ENCODE assay signal across 2 cellular contexts in the genomic region with DNA sequence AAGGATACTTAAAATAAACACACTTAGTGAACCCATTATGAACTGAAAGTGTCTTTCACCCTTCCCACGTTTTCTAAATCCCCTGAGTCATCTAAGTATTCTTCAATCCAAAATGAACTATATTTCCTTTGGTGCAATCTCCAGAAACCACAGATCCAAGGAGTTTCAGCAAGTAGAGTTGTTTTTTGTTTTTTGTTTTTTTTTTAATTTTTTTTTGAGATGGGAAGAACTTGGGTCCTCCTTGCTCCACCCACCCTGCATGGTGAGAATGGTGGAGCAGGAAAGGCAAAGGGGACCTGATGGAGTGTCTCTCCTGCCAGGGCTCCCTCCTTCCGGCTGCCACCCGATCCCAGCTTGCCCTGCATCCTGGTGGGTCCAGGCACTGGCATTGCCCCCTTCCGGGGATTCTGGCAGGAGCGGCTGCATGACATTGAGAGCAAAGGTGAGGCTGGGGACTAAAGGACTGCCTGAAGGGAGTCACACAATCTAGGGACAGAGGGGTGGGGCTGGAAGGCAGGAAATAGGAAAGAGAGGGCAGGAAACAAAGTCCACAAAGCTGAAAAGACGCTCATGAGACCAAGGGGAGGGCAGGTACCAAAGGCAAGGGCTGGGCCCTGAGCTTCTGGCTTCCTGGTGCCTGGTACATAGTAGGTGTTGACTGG.
TF ChIP-seq lines count a peak whose summit lies in the region.

No MANE protein-coding gene starts in this region.

TF ChIP-seq in A549, 52 proteins besides CTCF, POLR2A, EP300 and RAD21:
- TF ChIP-seq ZSCAN20 (CRISPR knock-in tag; IDR thresholded peaks at IDR 0.05) = no peak
- no peak for TF ChIP-seq ZFP36 (IDR thresholded peaks at IDR 0.05; ENCODE audit: borderline replicate concordance, partially characterized antibody)
- no peak for TF ChIP-seq HOXA7 (CRISPR knock-in tag; IDR thresholded peaks at IDR 0.05)
- TF ChIP-seq, protein P1, sequence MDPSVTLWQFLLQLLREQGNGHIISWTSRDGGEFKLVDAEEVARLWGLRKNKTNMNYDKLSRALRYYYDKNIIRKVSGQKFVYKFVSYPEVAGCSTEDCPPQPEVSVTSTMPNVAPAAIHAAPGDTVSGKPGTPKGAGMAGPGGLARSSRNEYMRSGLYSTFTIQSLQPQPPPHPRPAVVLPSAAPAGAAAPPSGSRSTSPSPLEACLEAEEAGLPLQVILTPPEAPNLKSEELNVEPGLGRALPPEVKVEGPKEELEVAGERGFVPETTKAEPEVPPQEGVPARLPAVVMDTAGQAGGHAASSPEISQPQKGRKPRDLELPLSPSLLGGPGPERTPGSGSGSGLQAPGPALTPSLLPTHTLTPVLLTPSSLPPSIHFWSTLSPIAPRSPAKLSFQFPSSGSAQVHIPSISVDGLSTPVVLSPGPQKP (IDR thresholded peaks at IDR 0.05; ENCODE audit: low read depth, low read length) = no peak
- TF ChIP-seq RARB (CRISPR knock-in tag; IDR thresholded peaks at IDR 0.05) = no peak
- no peak for TF ChIP-seq FOXS1 (CRISPR knock-in tag; IDR thresholded peaks at IDR 0.05)
- no peak for TF ChIP-seq MAZ (IDR thresholded peaks at IDR 0.05; ENCODE audit: borderline replicate concordance, low read depth, low read length)
- TF ChIP-seq TFCP2L1 (CRISPR knock-in tag; IDR thresholded peaks at IDR 0.05) = no peak
- TF ChIP-seq HDAC2 (IDR thresholded peaks at IDR 0.05) = no peak
- TF ChIP-seq, protein P2, sequence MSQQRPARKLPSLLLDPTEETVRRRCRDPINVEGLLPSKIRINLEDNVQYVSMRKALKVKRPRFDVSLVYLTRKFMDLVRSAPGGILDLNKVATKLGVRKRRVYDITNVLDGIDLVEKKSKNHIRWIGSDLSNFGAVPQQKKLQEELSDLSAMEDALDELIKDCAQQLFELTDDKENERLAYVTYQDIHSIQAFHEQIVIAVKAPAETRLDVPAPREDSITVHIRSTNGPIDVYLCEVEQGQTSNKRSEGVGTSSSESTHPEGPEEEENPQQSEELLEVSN (IDR thresholded peaks at IDR 0.05; ENCODE audit: borderline replicate concordance, low read depth) = no peak
- no peak for TF ChIP-seq MAFK (IDR thresholded peaks at IDR 0.05; ENCODE audit: partially characterized antibody)
- TF ChIP-seq, protein P3, sequence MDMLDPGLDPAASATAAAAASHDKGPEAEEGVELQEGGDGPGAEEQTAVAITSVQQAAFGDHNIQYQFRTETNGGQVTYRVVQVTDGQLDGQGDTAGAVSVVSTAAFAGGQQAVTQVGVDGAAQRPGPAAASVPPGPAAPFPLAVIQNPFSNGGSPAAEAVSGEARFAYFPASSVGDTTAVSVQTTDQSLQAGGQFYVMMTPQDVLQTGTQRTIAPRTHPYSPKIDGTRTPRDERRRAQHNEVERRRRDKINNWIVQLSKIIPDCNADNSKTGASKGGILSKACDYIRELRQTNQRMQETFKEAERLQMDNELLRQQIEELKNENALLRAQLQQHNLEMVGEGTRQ (IDR thresholded peaks at IDR 0.05) = no peak
- TF ChIP-seq CHD2 (IDR thresholded peaks at IDR 0.05; ENCODE audit: low read length, partially characterized antibody) = no peak
- TF ChIP-seq KDM5A (IDR thresholded peaks at IDR 0.05) = no peak
- TF ChIP-seq ZNF302 (CRISPR knock-in tag; IDR thresholded peaks at IDR 0.05) = no peak
- TF ChIP-seq POLR2AphosphoS2 (conservative IDR thresholded peaks at IDR 0.05; ENCODE audit: low read length) = no peak
- no peak for TF ChIP-seq RNF2 (IDR thresholded peaks at IDR 0.05; ENCODE audit: borderline replicate concordance, low read depth)
- TF ChIP-seq RFX5 (IDR thresholded peaks at IDR 0.05) = no peak
TF ChIP-seq in A549: peak in this region for 0.

TF ChIP-seq in HepG2, 621 proteins besides CTCF, POLR2A, EP300 and RAD21 (continues in another document):
- TF ChIP-seq KDM5B (CRISPR knock-in tag; IDR thresholded peaks at IDR 0.05; ENCODE audit: borderline replicate concordance) (peak; percentile 29; the same call in 1 of the 2 replicates), DNMT1 (CRISPR knock-in tag; IDR thresholded peaks at IDR 0.05) (no peak), SALL1 (CRISPR knock-in tag; IDR thresholded peaks at IDR 0.05) (peak; percentile 39; the same call in 1 of the 2 replicates), ZBTB7B (CRISPR knock-in tag; IDR thresholded peaks at IDR 0.05) (no peak), ZNF24 (IDR thresholded peaks at IDR 0.05) (no peak), JUNB (CRISPR knock-in tag; IDR thresholded peaks at IDR 0.05; ENCODE audit: borderline replicate concordance) (no peak), KAT8 (CRISPR knock-in tag; IDR thresholded peaks at IDR 0.05) (peak; percentile 61), TAF1 (CRISPR knock-in tag; IDR thresholded peaks at IDR 0.05) (peak; percentile 18; the same call in 1 of the 2 replicates), CENPX (CRISPR knock-in tag; IDR thresholded peaks at IDR 0.05) (no peak), MAZ (IDR thresholded peaks at IDR 0.05; ENCODE audit: borderline replicate concordance, low read depth, low read length) (no peak), MAZ (CRISPR knock-in tag; IDR thresholded peaks at IDR 0.05; ENCODE audit: low read depth) (no peak), IRX3 (CRISPR knock-in tag; IDR thresholded peaks at IDR 0.05; ENCODE audit: borderline replicate concordance, low read depth) (no peak), NBN (conservative IDR thresholded peaks at IDR 0.05) (no peak), ZNF138 (CRISPR knock-in tag; IDR thresholded peaks at IDR 0.05; ENCODE audit: low read depth) (no peak), SRSF4 (IDR thresholded peaks at IDR 0.05; ENCODE audit: low read depth, low read length, poor library complexity, severe bottlenecking) (no peak), TAF15 (IDR thresholded peaks at IDR 0.05; ENCODE audit: low read depth, low read length, poor library complexity, severe bottlenecking) (no peak), SKI (IDR thresholded peaks at IDR 0.05; ENCODE audit: partially characterized antibody) (no peak), ZNF839 (CRISPR knock-in tag; IDR thresholded peaks at IDR 0.05; ENCODE audit: borderline replicate concordance) (no peak), SMC3 (IDR thresholded peaks at IDR 0.05; ENCODE audit: low read length) (no peak)
- TF ChIP-seq, protein P4, sequence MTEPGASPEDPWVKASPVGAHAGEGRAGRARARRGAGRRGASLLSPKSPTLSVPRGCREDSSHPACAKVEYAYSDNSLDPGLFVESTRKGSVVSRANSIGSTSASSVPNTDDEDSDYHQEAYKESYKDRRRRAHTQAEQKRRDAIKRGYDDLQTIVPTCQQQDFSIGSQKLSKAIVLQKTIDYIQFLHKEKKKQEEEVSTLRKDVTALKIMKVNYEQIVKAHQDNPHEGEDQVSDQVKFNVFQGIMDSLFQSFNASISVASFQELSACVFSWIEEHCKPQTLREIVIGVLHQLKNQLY (CRISPR knock-in tag; IDR thresholded peaks at IDR 0.05) = no peak
- TF ChIP-seq, protein P5, sequence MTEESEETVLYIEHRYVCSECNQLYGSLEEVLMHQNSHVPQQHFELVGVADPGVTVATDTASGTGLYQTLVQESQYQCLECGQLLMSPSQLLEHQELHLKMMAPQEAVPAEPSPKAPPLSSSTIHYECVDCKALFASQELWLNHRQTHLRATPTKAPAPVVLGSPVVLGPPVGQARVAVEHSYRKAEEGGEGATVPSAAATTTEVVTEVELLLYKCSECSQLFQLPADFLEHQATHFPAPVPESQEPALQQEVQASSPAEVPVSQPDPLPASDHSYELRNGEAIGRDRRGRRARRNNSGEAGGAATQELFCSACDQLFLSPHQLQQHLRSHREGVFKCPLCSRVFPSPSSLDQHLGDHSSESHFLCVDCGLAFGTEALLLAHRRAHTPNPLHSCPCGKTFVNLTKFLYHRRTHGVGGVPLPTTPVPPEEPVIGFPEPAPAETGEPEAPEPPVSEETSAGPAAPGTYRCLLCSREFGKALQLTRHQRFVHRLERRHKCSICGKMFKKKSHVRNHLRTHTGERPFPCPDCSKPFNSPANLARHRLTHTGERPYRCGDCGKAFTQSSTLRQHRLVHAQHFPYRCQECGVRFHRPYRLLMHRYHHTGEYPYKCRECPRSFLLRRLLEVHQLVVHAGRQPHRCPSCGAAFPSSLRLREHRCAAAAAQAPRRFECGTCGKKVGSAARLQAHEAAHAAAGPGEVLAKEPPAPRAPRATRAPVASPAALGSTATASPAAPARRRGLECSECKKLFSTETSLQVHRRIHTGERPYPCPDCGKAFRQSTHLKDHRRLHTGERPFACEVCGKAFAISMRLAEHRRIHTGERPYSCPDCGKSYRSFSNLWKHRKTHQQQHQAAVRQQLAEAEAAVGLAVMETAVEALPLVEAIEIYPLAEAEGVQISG (CRISPR knock-in tag; IDR thresholded peaks at IDR 0.05) = peak; percentile 56
- TF ChIP-seq, protein P6, sequence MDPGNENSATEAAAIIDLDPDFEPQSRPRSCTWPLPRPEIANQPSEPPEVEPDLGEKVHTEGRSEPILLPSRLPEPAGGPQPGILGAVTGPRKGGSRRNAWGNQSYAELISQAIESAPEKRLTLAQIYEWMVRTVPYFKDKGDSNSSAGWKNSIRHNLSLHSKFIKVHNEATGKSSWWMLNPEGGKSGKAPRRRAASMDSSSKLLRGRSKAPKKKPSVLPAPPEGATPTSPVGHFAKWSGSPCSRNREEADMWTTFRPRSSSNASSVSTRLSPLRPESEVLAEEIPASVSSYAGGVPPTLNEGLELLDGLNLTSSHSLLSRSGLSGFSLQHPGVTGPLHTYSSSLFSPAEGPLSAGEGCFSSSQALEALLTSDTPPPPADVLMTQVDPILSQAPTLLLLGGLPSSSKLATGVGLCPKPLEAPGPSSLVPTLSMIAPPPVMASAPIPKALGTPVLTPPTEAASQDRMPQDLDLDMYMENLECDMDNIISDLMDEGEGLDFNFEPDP (CRISPR knock-in tag; conservative IDR thresholded peaks at IDR 0.05) = no peak
- TF ChIP-seq, protein P7, sequence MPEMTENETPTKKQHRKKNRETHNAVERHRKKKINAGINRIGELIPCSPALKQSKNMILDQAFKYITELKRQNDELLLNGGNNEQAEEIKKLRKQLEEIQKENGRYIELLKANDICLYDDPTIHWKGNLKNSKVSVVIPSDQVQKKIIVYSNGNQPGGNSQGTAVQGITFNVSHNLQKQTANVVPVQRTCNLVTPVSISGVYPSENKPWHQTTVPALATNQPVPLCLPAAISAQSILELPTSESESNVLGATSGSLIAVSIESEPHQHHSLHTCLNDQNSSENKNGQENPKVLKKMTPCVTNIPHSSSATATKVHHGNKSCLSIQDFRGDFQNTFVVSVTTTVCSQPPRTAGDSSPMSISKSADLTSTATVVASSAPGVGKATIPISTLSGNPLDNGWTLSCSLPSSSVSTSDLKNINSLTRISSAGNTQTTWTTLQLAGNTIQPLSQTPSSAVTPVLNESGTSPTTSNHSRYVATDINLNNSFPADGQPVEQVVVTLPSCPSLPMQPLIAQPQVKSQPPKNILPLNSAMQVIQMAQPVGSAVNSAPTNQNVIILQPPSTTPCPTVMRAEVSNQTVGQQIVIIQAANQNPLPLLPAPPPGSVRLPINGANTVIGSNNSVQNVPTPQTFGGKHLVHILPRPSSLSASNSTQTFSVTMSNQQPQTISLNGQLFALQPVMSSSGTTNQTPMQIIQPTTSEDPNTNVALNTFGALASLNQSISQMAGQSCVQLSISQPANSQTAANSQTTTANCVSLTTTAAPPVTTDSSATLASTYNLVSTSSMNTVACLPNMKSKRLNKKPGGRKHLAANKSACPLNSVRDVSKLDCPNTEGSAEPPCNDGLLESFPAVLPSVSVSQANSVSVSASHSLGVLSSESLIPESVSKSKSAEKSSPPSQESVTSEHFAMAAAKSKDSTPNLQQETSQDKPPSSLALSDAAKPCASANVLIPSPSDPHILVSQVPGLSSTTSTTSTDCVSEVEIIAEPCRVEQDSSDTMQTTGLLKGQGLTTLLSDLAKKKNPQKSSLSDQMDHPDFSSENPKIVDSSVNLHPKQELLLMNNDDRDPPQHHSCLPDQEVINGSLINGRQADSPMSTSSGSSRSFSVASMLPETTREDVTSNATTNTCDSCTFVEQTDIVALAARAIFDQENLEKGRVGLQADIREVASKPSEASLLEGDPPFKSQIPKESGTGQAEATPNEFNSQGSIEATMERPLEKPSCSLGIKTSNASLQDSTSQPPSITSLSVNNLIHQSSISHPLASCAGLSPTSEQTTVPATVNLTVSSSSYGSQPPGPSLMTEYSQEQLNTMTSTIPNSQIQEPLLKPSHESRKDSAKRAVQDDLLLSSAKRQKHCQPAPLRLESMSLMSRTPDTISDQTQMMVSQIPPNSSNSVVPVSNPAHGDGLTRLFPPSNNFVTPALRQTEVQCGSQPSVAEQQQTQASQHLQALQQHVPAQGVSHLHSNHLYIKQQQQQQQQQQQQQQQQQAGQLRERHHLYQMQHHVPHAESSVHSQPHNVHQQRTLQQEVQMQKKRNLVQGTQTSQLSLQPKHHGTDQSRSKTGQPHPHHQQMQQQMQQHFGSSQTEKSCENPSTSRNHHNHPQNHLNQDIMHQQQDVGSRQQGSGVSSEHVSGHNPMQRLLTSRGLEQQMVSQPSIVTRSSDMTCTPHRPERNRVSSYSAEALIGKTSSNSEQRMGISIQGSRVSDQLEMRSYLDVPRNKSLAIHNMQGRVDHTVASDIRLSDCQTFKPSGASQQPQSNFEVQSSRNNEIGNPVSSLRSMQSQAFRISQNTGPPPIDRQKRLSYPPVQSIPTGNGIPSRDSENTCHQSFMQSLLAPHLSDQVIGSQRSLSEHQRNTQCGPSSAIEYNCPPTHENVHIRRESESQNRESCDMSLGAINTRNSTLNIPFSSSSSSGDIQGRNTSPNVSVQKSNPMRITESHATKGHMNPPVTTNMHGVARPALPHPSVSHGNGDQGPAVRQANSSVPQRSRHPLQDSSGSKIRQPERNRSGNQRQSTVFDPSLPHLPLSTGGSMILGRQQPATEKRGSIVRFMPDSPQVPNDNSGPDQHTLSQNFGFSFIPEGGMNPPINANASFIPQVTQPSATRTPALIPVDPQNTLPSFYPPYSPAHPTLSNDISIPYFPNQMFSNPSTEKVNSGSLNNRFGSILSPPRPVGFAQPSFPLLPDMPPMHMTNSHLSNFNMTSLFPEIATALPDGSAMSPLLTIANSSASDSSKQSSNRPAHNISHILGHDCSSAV (CRISPR knock-in tag; IDR thresholded peaks at IDR 0.05; ENCODE audit: borderline replicate concordance) = no peak
- TF ChIP-seq, protein P8, sequence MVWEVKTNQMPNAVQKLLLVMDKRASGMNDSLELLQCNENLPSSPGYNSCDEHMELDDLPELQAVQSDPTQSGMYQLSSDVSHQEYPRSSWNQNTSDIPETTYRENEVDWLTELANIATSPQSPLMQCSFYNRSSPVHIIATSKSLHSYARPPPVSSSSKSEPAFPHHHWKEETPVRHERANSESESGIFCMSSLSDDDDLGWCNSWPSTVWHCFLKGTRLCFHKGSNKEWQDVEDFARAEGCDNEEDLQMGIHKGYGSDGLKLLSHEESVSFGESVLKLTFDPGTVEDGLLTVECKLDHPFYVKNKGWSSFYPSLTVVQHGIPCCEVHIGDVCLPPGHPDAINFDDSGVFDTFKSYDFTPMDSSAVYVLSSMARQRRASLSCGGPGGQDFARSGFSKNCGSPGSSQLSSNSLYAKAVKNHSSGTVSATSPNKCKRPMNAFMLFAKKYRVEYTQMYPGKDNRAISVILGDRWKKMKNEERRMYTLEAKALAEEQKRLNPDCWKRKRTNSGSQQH (CRISPR knock-in tag; IDR thresholded peaks at IDR 0.05; ENCODE audit: low read depth) = no peak
- TF ChIP-seq, protein P9, sequence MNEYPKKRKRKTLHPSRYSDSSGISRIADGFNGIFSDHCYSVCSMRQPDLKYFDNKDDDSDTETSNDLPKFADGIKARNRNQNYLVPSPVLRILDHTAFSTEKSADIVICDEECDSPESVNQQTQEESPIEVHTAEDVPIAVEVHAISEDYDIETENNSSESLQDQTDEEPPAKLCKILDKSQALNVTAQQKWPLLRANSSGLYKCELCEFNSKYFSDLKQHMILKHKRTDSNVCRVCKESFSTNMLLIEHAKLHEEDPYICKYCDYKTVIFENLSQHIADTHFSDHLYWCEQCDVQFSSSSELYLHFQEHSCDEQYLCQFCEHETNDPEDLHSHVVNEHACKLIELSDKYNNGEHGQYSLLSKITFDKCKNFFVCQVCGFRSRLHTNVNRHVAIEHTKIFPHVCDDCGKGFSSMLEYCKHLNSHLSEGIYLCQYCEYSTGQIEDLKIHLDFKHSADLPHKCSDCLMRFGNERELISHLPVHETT (CRISPR knock-in tag; conservative IDR thresholded peaks at IDR 0.05) = no peak
